Comparison of ENCODE assay signal across 17 cellular contexts in genomic region chr1:116553386-116554115, GRCh38. TPM values are rescaled to one million over a fixed set of nuclear protein-coding genes. Genes with fewer than 3 reads are reported as not detected.
A peak's percentile ranks its signal among the peaks of the same experiment; 100 is the strongest.
DNase-seq lines count a peak whose midpoint lies in the region; ATAC-seq, FAIRE-seq and TF ChIP-seq lines count a peak whose summit lies in the region.
"Had no signal": no experiment of that assay in that cellular context is flagged by ENCODE, and none has a peak within 500 bp of the region (broad histone marks: within the 10 kb centered on the region; RNA-seq: fewer than 3 reads in every experiment).

No MANE protein-coding gene starts in this region.

- TF ChIP-seq RAD21 in HCT116 (IDR thresholded peaks at IDR 0.05; ENCODE audit: low read depth), result no peak

- H3K27me3 Mint-ChIP-seq in CD4-positive, CD25-positive, alpha-beta regulatory T cell, result no peaks in the 10 kb centered on the region
- H3K27me3 Mint-ChIP-seq in activated B cell treated with CpG ODN at 0.5 μM for 24 hours (no peaks in the 10 kb centered on the region), T-cell (peaks cover 0 to 4% of the 10 kb centered on the region in 2 donors)
- H3K27me3 Mint-ChIP-seq: CD4-positive, alpha-beta T cell; naive thymus-derived CD4-positive, alpha-beta T cell had no signal

- intact Hi-C loops in HCT116 (cut with micrococcal nuclease) (no loop called here), activated B cell treated with CpG ODN at 0.5 μM for 24 hours (cut with micrococcal nuclease) (loop anchor here (1.0 to 10.0 kb wide), 3 partner anchors 9 to 1051 kb away; partner anchors contain the start of gene TENT5C), posterior cingulate gyrus (cut with DNase I) (no loop called here)

- H3K9me3 Mint-ChIP-seq in CD4-positive, CD25-positive, alpha-beta regulatory T cell, result no peaks in the 10 kb centered on the region
- H3K9me3 Mint-ChIP-seq in activated B cell treated with CpG ODN at 0.5 μM for 24 hours (no peaks in the 10 kb centered on the region), T-cell (no peaks in the 10 kb centered on the region)
- H3K9me3 Mint-ChIP-seq: CD4-positive, alpha-beta T cell had no signal

- no peaks in the 10 kb centered on the region for H3K27me3 ChIP-seq in CD4-positive, CD25-positive, alpha-beta regulatory T cell (ENCODE audit: control insufficient read depth, insufficient read depth, low read length)
- no peaks in the 10 kb centered on the region for H3K27me3 ChIP-seq in HCT116 (ENCODE audit: insufficient read depth, low read length)
- H3K27me3 ChIP-seq: suprapubic skin had no signal

- no peak overlapping the region for H2AFZ ChIP-seq in HCT116 (ENCODE audit: low read depth, low read length, poor library complexity, severe bottlenecking)

- peak overlapping the region; percentile 27 for H3K4me3 ChIP-seq in CD4-positive, CD25-positive, alpha-beta regulatory T cell (ENCODE audit: low read depth, low read length)
- peak overlapping the region in 1 of 2 experiments; percentile 21; a peak in 2 of 4 replicates for H3K4me3 ChIP-seq in HCT116 (replicated peaks in 1 of 2; ENCODE audit: low read depth in 1 of 2, low read length in 2 of 2)
- H3K4me3 ChIP-seq: suprapubic skin had no signal

- H3K27ac Mint-ChIP-seq in CD4-positive, CD25-positive, alpha-beta regulatory T cell, result peak overlapping the region in 2 of 3 donors; percentile 18 to 83
- peak overlapping the region; percentile 88 for H3K27ac Mint-ChIP-seq in activated B cell treated with CpG ODN at 0.5 μM for 24 hours
- H3K27ac Mint-ChIP-seq in T-cell, result peak overlapping the region in 1 of 2 donors; percentile 24
- H3K27ac Mint-ChIP-seq: CD4-positive, alpha-beta T cell had no signal

- no peak for ATAC-seq in CD4-positive, CD25-positive, alpha-beta regulatory T cell (ENCODE audit: low read depth in 2 of 2)
- peak; percentile 63 for ATAC-seq in HCT116
- ATAC-seq in activated B cell treated with CpG ODN at 0.5 μM for 24 hours (ENCODE audit: low read depth), result no peak
- no peak for ATAC-seq in T-cell (replicated peaks in 1 of 4)
- ATAC-seq: activated CD4-positive, CD25-positive, alpha-beta regulatory T cell treated with anti-CD3 and anti-CD28 coated beads, Interleukin-2, amount 50 U/mL, for 24 hours; naive thymus-derived CD4-positive, alpha-beta T cell; sciatic nerve had no signal

- H3K36me3 Mint-ChIP-seq in CD4-positive, CD25-positive, alpha-beta regulatory T cell, result peaks cover 13% of the 10 kb centered on the region
- H3K36me3 Mint-ChIP-seq in activated B cell treated with CpG ODN at 0.5 μM for 24 hours (ENCODE audit: low read depth) (peaks cover 59% of the 10 kb centered on the region), T-cell (peaks cover 12% of the 10 kb centered on the region)

- H3K27ac ChIP-seq in CD4-positive, CD25-positive, alpha-beta regulatory T cell (ENCODE audit: insufficient read depth, low read length, poor library complexity, severe bottlenecking), result peak overlapping the region; percentile 80
- H3K27ac ChIP-seq in HCT116 (ENCODE audit: low read depth, low read length), result peak overlapping the region; percentile 14
- H3K27ac ChIP-seq: suprapubic skin had no signal

- H3K4me2 ChIP-seq in HCT116 (ENCODE audit: low read length), result peak overlapping the region; percentile 66

- no peaks in the 10 kb centered on the region for H3K9me3 ChIP-seq in CD4-positive, CD25-positive, alpha-beta regulatory T cell (ENCODE audit: control insufficient read depth in 2 of 2, low read length in 2 of 2)
- H3K9me3 ChIP-seq in HCT116 (ENCODE audit: control insufficient read depth in 1 of 2, insufficient read depth in 1 of 2, low read depth in 1 of 2, low read length in 2 of 2), result no peaks in the 10 kb centered on the region
- H3K9me3 ChIP-seq: suprapubic skin had no signal

- BruUV-seq in HCT116 (replicated peaks; lab: Mats Ljungman, UMichigan), result no TSS peak

- peaks cover 52% of the 10 kb centered on the region for H3K79me2 ChIP-seq in HCT116 (ENCODE audit: insufficient read depth, low read length)

- POLR2A ChIA-PET in HCT116 (lab: Charles Lee), result no interaction called here
- POLR2A ChIA-PET in activated B cell treated with CpG ODN at 0.5 μM for 24 hours (lab: Charles Lee), result interaction anchor here (0.6 to 3.1 kb wide), 3 partner anchors 9 to 16 kb away, joined by 3 to 12 read pairs (median 3); partner anchors contain the start of gene CD58
- POLR2A ChIA-PET in T-cell (lab: Charles Lee), result no interaction called here

- H3K9me2 ChIP-seq in HCT116 (ENCODE audit: insufficient read depth), result no peaks in the 10 kb centered on the region

- H3K4me3 Mint-ChIP-seq in CD4-positive, CD25-positive, alpha-beta regulatory T cell, result peak overlapping the region in 3 of 4 donors; percentile 1 to 66 (median 55)
- H3K4me3 Mint-ChIP-seq in activated B cell treated with CpG ODN at 0.5 μM for 24 hours, result peak overlapping the region; percentile 50
- no peak overlapping the region for H3K4me3 Mint-ChIP-seq in T-cell
- H3K4me3 Mint-ChIP-seq: CD4-positive, alpha-beta T cell had no signal

- CTCF ChIA-PET in HCT116 (lab: Charles Lee) (no interaction called here), activated B cell treated with CpG ODN at 0.5 μM for 24 hours (lab: Charles Lee) (no interaction called here), T-cell (lab: Charles Lee) (interaction anchor here in 1 of 2 donors (0.5 kb wide), 1 partner anchor 1970 kb away, joined by 6 read pairs; no protein-coding TSS in a partner anchor)

- no peak for DNase-seq in CD4-positive, CD25-positive, alpha-beta regulatory T cell
- DNase-seq in HCT116 (ENCODE audit: low read depth, low spot score) (peak; percentile 33), activated B cell treated with CpG ODN at 0.5 μM for 24 hours (no peak), iPS-NIHi7 (ENCODE audit: extremely low spot score) (peak; percentile 41), posterior cingulate gyrus (no peak), frontal cortex (ENCODE audit: low spot score in 2 of 2) (no peak), amygdala (lab: John Stamatoyannopoulos, UW) (no peak), T-cell (no peak)
- DNase-seq: activated gamma-delta T cell treated with Interleukin-2 at 50 U/mL for 16 hours; CD4-positive, alpha-beta T cell; islet precursor cell; naive thymus-derived CD4-positive, alpha-beta T cell; NCI-H146; NCI-H748 treated with DMSO at 0.1 percent for 48 hours had no signal

- H3K9ac ChIP-seq in HCT116 (ENCODE audit: low read length), result 0 out of 2 replicates have a peak overlapping the region, but pooled peaks have one; percentile 12

- RAD21 ChIA-PET in HCT116 (lab: Charles Lee; ENCODE audit: low non-redundant PET in 1 of 2, low total read pairs in 2 of 2, uncharacterized antibody in 2 of 2, unreplicated experiment in 2 of 2), result no interaction called here

- TF ChIP-seq POLR2A in HCT116 (IDR thresholded peaks at IDR 0.05; ENCODE audit: borderline replicate concordance, extremely low read depth, insufficient read depth, insufficient read length), result no peak

- H3K4me1 ChIP-seq in CD4-positive, CD25-positive, alpha-beta regulatory T cell (ENCODE audit: control insufficient read depth, insufficient read depth, low read length, poor library complexity, severe bottlenecking), result peaks cover 67% of the 10 kb centered on the region
- peaks cover 33 to 48% of the 10 kb centered on the region in 2 experiments for H3K4me1 ChIP-seq in HCT116 (ENCODE audit: control insufficient read depth in 1 of 2, insufficient read depth in 2 of 2, low read length in 2 of 2)

- TF ChIP-seq CTCF in HCT116 (IDR thresholded peaks at IDR 0.05 in 2 of 3, conservative IDR thresholded peaks at IDR 0.05 in 1 of 3; ENCODE audit: borderline replicate concordance in 1 of 3, insufficient read depth in 1 of 3, low read depth in 2 of 3, low read length in 2 of 3), result no peak
- TF ChIP-seq CTCF in activated B cell treated with CpG ODN at 0.5 μM for 24 hours (IDR thresholded peaks at IDR 0.05), result no peak

- peaks cover 48 to 77% (median 64%) of the 10 kb centered on the region in 4 donors for H3K4me1 Mint-ChIP-seq in CD4-positive, CD25-positive, alpha-beta regulatory T cell
- H3K4me1 Mint-ChIP-seq in activated B cell treated with CpG ODN at 0.5 μM for 24 hours, result peaks cover 87% of the 10 kb centered on the region
- peaks cover 16 to 74% (median 60%) of the 10 kb centered on the region in 3 donors for H3K4me1 Mint-ChIP-seq in T-cell

- FAIRE-seq in frontal cortex (lab: Jason Lieb, UNC), result no peak

- H4K20me1 ChIP-seq in HCT116 (ENCODE audit: insufficient read depth), result no peaks in the 10 kb centered on the region

- no peaks in the 10 kb centered on the region for H3K36me3 ChIP-seq in CD4-positive, CD25-positive, alpha-beta regulatory T cell (ENCODE audit: control insufficient read depth, insufficient read depth, low read length)
- H3K36me3 ChIP-seq in HCT116 (ENCODE audit: control insufficient read depth in 1 of 2, insufficient read depth in 2 of 2, low read length in 2 of 2), result no peaks in the 10 kb centered on the region
- H3K36me3 ChIP-seq: suprapubic skin had no signal

TF ChIP-seq in HCT116, 20 proteins besides CTCF, POLR2A, EP300 and RAD21 (continues in another document):
- TF ChIP-seq CEBPB (IDR thresholded peaks at IDR 0.05; ENCODE audit: low read depth) (no peak), FOSL1 (IDR thresholded peaks at IDR 0.05; ENCODE audit: low read depth) (0 out of 2 replicates have a peak, but pooled peaks have one; percentile 45), POLR2AphosphoS5 (IDR thresholded peaks at IDR 0.05; ENCODE audit: low read depth, low read length) (peak; percentile 21; the same call in 1 of the 2 replicates), JUND (IDR thresholded peaks at IDR 0.05) (0 out of 2 replicates have a peak, but pooled peaks have one; percentile 24), EZH2 (IDR thresholded peaks at IDR 0.05) (no peak), MAX (IDR thresholded peaks at IDR 0.05) (peak; percentile 43; the same call in 1 of the 2 replicates), EZH2phosphoT487 (IDR thresholded peaks at IDR 0.05; ENCODE audit: borderline replicate concordance) (no peak), YY1 (IDR thresholded peaks at IDR 0.05; ENCODE audit: extremely low read depth, insufficient replicate concordance, low read depth, low read length) (no peak)

RNA-seq across cellular contexts. Expression of gene CD58, which starts 17.3 kb away (rescaled TPM):
- total RNA-seq in CD4-positive, CD25-positive, alpha-beta regulatory T cell, result 39.6 TPM
- polyA plus RNA-seq in CD4-positive, CD25-positive, alpha-beta regulatory T cell, result 100 to 1,000 TPM in 2 of 4 donors, 10 to 100 TPM in 2; 69.2 to 124 (median 96.5) TPM
- 18.0 TPM for total RNA-seq in HCT116 (2021; ENCODE audit: unreplicated experiment)
- polyA plus RNA-seq in HCT116 (2012), result 11.1 and 13.3 TPM in 2 replicates
- 146 and 160 TPM in 2 replicates for total RNA-seq in activated B cell treated with CpG ODN at 0.5 μM for 24 hours
- 6.1 TPM for total RNA-seq in frontal cortex
- total RNA-seq in T-cell, result 10 to 100 TPM in 4 of 5 donors, 1 to 10 TPM in 1; 8.9 to 20.5 (median 16.9) TPM

Comparison
In these comparisons a context has a peak if more than half of its experiments do, and no peak if none do; other contexts are left out.
1. DNase-seq: peak in HCT116 (single experiment) and iPS-NIHi7 (single experiment); none in CD4-positive, CD25-positive, alpha-beta regulatory T cell (0 of 3), activated B cell treated with CpG ODN at 0.5 μM for 24 hours (single experiment), posterior cingulate gyrus (0 of 10), frontal cortex (0 of 2), amygdala (0 of 56) and T-cell (0 of 34).
2. H3K4me3 Mint-ChIP-seq: peak in CD4-positive, CD25-positive, alpha-beta regulatory T cell (3 of 4) and activated B cell treated with CpG ODN at 0.5 μM for 24 hours (single experiment); none in T-cell (0 of 3).